In genomic region chr22:20996598-20997535, GRCh38 we compare ENCODE assay signal across 20 cellular contexts. TPM values are rescaled to one million over a fixed set of nuclear protein-coding genes. Genes with fewer than 3 reads are reported as not detected.
"Had no signal": no experiment of that assay in that cellular context is flagged by ENCODE, and none has a peak within 500 bp of the region (broad histone marks: within the 10 kb centered on the region; RNA-seq: fewer than 3 reads in every experiment).

No MANE protein-coding gene starts in this region.

- H3K9me3 ChIP-seq: lower lobe of right lung, sigmoid colon, spleen, thyroid gland had no signal

- H3K27ac ChIP-seq: foreskin keratinocyte, lower lobe of right lung, sigmoid colon, spleen, thyroid gland had no signal

- H3K27me3 ChIP-seq: foreskin keratinocyte, sigmoid colon, spleen, thyroid gland had no signal

- H3K9me3 Mint-ChIP-seq: activated CD4-positive, alpha-beta memory T cell treated with anti-CD3 and anti-CD28 coated beads, Interleukin-2, amount 10 ng/mL, durations not matched to agents 7 days and 5 days; activated naive CD4-positive, alpha-beta T cell treated with anti-CD3 and anti-CD28 coated beads, Interleukin-2, amount 10 ng/mL, durations not matched to agents 7 days and 5 days; effector memory CD8-positive, alpha-beta T cell; natural killer cell; T-cell; WTC11 had no signal

- H3K4me3 Mint-ChIP-seq: activated CD4-positive, alpha-beta memory T cell treated with anti-CD3 and anti-CD28 coated beads, Interleukin-2, amount 10 ng/mL, durations not matched to agents 7 days and 5 days; activated naive CD4-positive, alpha-beta T cell treated with anti-CD3 and anti-CD28 coated beads, Interleukin-2, amount 10 ng/mL, durations not matched to agents 7 days and 5 days; effector memory CD8-positive, alpha-beta T cell; natural killer cell; T-cell; WTC11 had no signal

- H3K27me3 Mint-ChIP-seq: activated CD4-positive, alpha-beta memory T cell treated with anti-CD3 and anti-CD28 coated beads, Interleukin-2, amount 10 ng/mL, durations not matched to agents 7 days and 5 days; activated naive CD4-positive, alpha-beta T cell treated with anti-CD3 and anti-CD28 coated beads, Interleukin-2, amount 10 ng/mL, durations not matched to agents 7 days and 5 days; effector memory CD8-positive, alpha-beta T cell; T-cell had no signal

- H3K27ac Mint-ChIP-seq: activated CD4-positive, alpha-beta memory T cell treated with anti-CD3 and anti-CD28 coated beads, Interleukin-2, amount 10 ng/mL, durations not matched to agents 7 days and 5 days; activated naive CD4-positive, alpha-beta T cell treated with anti-CD3 and anti-CD28 coated beads, Interleukin-2, amount 10 ng/mL, durations not matched to agents 7 days and 5 days; T-cell; WTC11 had no signal

- DNase-seq: activated CD4-positive, alpha-beta memory T cell treated with anti-CD3 and anti-CD28 coated beads, Interleukin-2, amount 10 ng/mL, durations not matched to agents 7 days and 5 days; activated CD4-positive, alpha-beta T cell treated with anti-CD3 and anti-CD28 coated beads for 4 hours; activated effector memory CD4-positive, alpha-beta T cell treated with Interleukin-2 at 50 U/mL for 16 hours; activated naive CD4-positive, alpha-beta T cell treated with anti-CD3 and anti-CD28 coated beads, Interleukin-2, amount 10 ng/mL, durations not matched to agents 7 days and 5 days; effector memory CD8-positive, alpha-beta T cell; foreskin keratinocyte; glutamatergic neuron; hypothalamus; islet precursor cell; lower lobe of right lung; natural killer cell; sigmoid colon; spleen; stimulated activated CD4-positive, alpha-beta T cell treated with anti-CD3 and anti-CD28 coated beads, Interleukin-4, amount 100 ng/mL, for 4 hours; stimulated activated naive CD4-positive, alpha-beta T cell; T-cell; thyroid gland had no signal

- FAIRE-seq: bronchial epithelial cell had no signal

- H3K4me1 ChIP-seq: foreskin keratinocyte had no signal

- H3K4me3 ChIP-seq: lower lobe of right lung, sigmoid colon, spleen, thyroid gland had no signal

- H3K36me3 Mint-ChIP-seq: natural killer cell, T-cell, WTC11 had no signal

- ATAC-seq: effector memory CD8-positive, alpha-beta T cell; foreskin keratinocyte; lower lobe of right lung; natural killer cell; T-cell; WTC11 had no signal

RNA-seq across cellular contexts. Expression of gene P2RX6, which starts 18.1 kb away (rescaled TPM):
- total RNA-seq: dermis microvascular lymphatic vessel endothelial cell had no signal

RNA-seq across cellular contexts. Expression of gene SLC7A4, which starts 35.5 kb away (rescaled TPM):
- total RNA-seq: activated CD4-positive, alpha-beta memory T cell treated with anti-CD3 and anti-CD28 coated beads, Interleukin-2, amount 10 ng/mL, durations not matched to agents 7 days and 5 days; dermis microvascular lymphatic vessel endothelial cell; natural killer cell had no signal
